ENCODE assay signal across 10 cellular contexts in genomic region chr6:32115623-32116022, GRCh38. TPM values are rescaled to one million over a fixed set of nuclear protein-coding genes. Genes with fewer than 3 reads are reported as not detected.
DNase-seq lines count a peak whose midpoint lies in the region; ATAC-seq and TF ChIP-seq lines count a peak whose summit lies in the region.
"Had no signal": no experiment of that assay in that cellular context is flagged by ENCODE, and none has a peak within 500 bp of the region (broad histone marks: within the 10 kb centered on the region; RNA-seq: fewer than 3 reads in every experiment).

No MANE protein-coding gene starts in this region.

- H3K9ac ChIP-seq in stomach smooth muscle (ENCODE audit: low read length in 2 of 2), result no peak overlapping the region

- H3K27ac ChIP-seq in stomach smooth muscle (ENCODE audit: low read length), result peak overlapping the region; percentile 41

- H3K27me3 ChIP-seq in stomach smooth muscle (ENCODE audit: control insufficient read depth in 1 of 2, insufficient read depth in 2 of 2, low read length in 2 of 2), result no peaks in the 10 kb centered on the region

- H3K36me3 Mint-ChIP-seq in effector memory CD8-positive, alpha-beta T cell (ENCODE audit: insufficient read depth), result peaks cover 52% of the 10 kb centered on the region
- H3K36me3 Mint-ChIP-seq in natural killer cell treated with Interleukin-12 subunit alpha and Interleukin-12 subunit beta and Interleukin-15 and Interleukin-18, amount 100 ng/mL, for 72 hours, result peaks cover under 1% of the 10 kb centered on the region

- no peak for DNase-seq in effector memory CD8-positive, alpha-beta T cell
- DNase-seq in natural killer cell treated with Interleukin-12 subunit alpha and Interleukin-12 subunit beta and Interleukin-15 and Interleukin-18, amount 100 ng/mL, for 72 hours (ENCODE audit: low spot score), result no peak
- DNase-seq in erythroblast (lab: John Stamatoyannopoulos, UW), result no peak
- DNase-seq: NCI-H1092 treated with DMSO at 0.1 percent for 48 hours, NCI-H510A treated with DMSO at 0.1 percent for 48 hours, SHP77 had no signal

- no peak overlapping the region for H3K4me3 ChIP-seq in stomach smooth muscle (ENCODE audit: low read length in 2 of 2)
- H3K4me3 ChIP-seq: prostate gland, thoracic aorta had no signal

- H3K9me3 Mint-ChIP-seq in effector memory CD8-positive, alpha-beta T cell, result no peaks in the 10 kb centered on the region
- no peaks in the 10 kb centered on the region for H3K9me3 Mint-ChIP-seq in natural killer cell treated with Interleukin-12 subunit alpha and Interleukin-12 subunit beta and Interleukin-15 and Interleukin-18, amount 100 ng/mL, for 72 hours

- H3K9me3 ChIP-seq in stomach smooth muscle (ENCODE audit: control insufficient read depth in 2 of 2, low read length in 2 of 2), result no peaks in the 10 kb centered on the region
- H3K9me3 ChIP-seq: prostate gland, thoracic aorta had no signal

- H3K27me3 Mint-ChIP-seq in effector memory CD8-positive, alpha-beta T cell, result no peaks in the 10 kb centered on the region
- no peaks in the 10 kb centered on the region for H3K27me3 Mint-ChIP-seq in natural killer cell treated with Interleukin-12 subunit alpha and Interleukin-12 subunit beta and Interleukin-15 and Interleukin-18, amount 100 ng/mL, for 72 hours

- peaks cover 34% of the 10 kb centered on the region for H3K4me1 ChIP-seq in stomach smooth muscle (ENCODE audit: control insufficient read depth, insufficient read depth, low read length)
- H3K4me1 ChIP-seq: prostate gland had no signal

- H3K4me3 Mint-ChIP-seq in effector memory CD8-positive, alpha-beta T cell, result no peak overlapping the region
- H3K4me3 Mint-ChIP-seq in natural killer cell treated with Interleukin-12 subunit alpha and Interleukin-12 subunit beta and Interleukin-15 and Interleukin-18, amount 100 ng/mL, for 72 hours, result no peak overlapping the region

- peaks cover 33 to 36% of the 10 kb centered on the region in 2 donors for H3K36me3 ChIP-seq in stomach smooth muscle (ENCODE audit: control insufficient read depth in 2 of 2, insufficient read depth in 2 of 2, low read length in 2 of 2)

- TF ChIP-seq POLR2A in erythroblast (IDR thresholded peaks at IDR 0.05; ENCODE audit: low read length), result no peak

- H3K27ac Mint-ChIP-seq in effector memory CD8-positive, alpha-beta T cell, result peak overlapping the region; percentile 10 to 44
- H3K27ac Mint-ChIP-seq in natural killer cell treated with Interleukin-12 subunit alpha and Interleukin-12 subunit beta and Interleukin-15 and Interleukin-18, amount 100 ng/mL, for 72 hours, result peak overlapping the region in 1 of 2 donors; percentile 34

- H3K4me1 Mint-ChIP-seq in effector memory CD8-positive, alpha-beta T cell (ENCODE audit: low read depth in 2 of 2), result peaks cover 8 to 12% of the 10 kb centered on the region in 2 donors
- H3K4me1 Mint-ChIP-seq in natural killer cell treated with Interleukin-12 subunit alpha and Interleukin-12 subunit beta and Interleukin-15 and Interleukin-18, amount 100 ng/mL, for 72 hours (ENCODE audit: low read depth in 2 of 2), result peaks cover 0 to 17% of the 10 kb centered on the region in 2 donors

- ATAC-seq in effector memory CD8-positive, alpha-beta T cell (replicated peaks), result no peak
- no peak for ATAC-seq in natural killer cell treated with Interleukin-12 subunit alpha and Interleukin-12 subunit beta and Interleukin-15 and Interleukin-18, amount 100 ng/mL, for 72 hours

RNA-seq across cellular contexts. Expression of gene TNXB, which starts 6.5 kb away (rescaled TPM):
- total RNA-seq in natural killer cell treated with Interleukin-12 subunit alpha and Interleukin-12 subunit beta and Interleukin-15 and Interleukin-18, amount 100 ng/mL, for 72 hours, result 1 to 10 TPM; 3.8 to 6.7 TPM
- total RNA-seq: HT-29 had no signal

RNA-seq across cellular contexts. Expression of gene ATF6B, which starts 12.4 kb away (rescaled TPM):
- 100 to 1,000 TPM; 125 to 132 TPM for total RNA-seq in natural killer cell treated with Interleukin-12 subunit alpha and Interleukin-12 subunit beta and Interleukin-15 and Interleukin-18, amount 100 ng/mL, for 72 hours

RNA-seq across cellular contexts. Expression of gene FKBPL, which starts 14.5 kb away (rescaled TPM):
- total RNA-seq in natural killer cell treated with Interleukin-12 subunit alpha and Interleukin-12 subunit beta and Interleukin-15 and Interleukin-18, amount 100 ng/mL, for 72 hours, result 1 to 10 TPM; 5.5 to 6.0 TPM

RNA-seq across cellular contexts. Expression of gene PRRT1, which starts 36.1 kb away (rescaled TPM):
- total RNA-seq in natural killer cell treated with Interleukin-12 subunit alpha and Interleukin-12 subunit beta and Interleukin-15 and Interleukin-18, amount 100 ng/mL, for 72 hours, result under 1 TPM; 0.17 to 0.33 TPM
- total RNA-seq: HT-29 had no signal

RNA-seq across cellular contexts. Expression of gene PPT2, which starts 38.3 kb away (rescaled TPM):
- total RNA-seq in natural killer cell treated with Interleukin-12 subunit alpha and Interleukin-12 subunit beta and Interleukin-15 and Interleukin-18, amount 100 ng/mL, for 72 hours, result 10 to 100 TPM; 10.8 to 32.3 TPM
